Comparison of ENCODE assay signal across 21 cellular contexts in the genomic region with DNA sequence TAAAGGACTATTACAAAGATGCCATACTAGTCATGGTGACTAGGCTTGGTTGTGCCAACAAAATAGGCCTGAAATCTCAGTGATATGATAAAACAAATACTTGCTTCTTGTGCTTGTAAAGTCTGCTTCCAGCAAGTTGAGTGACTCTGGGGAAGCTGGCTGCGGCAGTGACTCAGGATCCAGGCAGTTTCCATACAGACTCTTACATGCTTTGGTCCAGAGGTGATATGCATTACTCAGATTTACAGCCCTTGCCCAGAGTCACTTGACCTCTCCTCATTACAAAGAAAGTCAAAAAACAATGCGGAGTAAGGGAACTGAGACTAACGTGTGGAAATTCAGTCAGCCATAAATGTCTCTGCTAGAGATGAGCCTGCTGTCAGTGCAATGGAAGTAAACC.
DNase-seq lines count a peak whose midpoint lies in the region; ATAC-seq and TF ChIP-seq lines count a peak whose summit lies in the region.
"Had no signal": no experiment of that assay in that cellular context is flagged by ENCODE, and none has a peak within 500 bp of the region (broad histone marks: within the 10 kb centered on the region; RNA-seq: fewer than 3 reads in every experiment).

No MANE protein-coding gene starts in this region.

- no peak for TF ChIP-seq CTCF in endodermal cell (conservative IDR thresholded peaks at IDR 0.05)

- no peak overlapping the region for H3K9ac ChIP-seq in endodermal cell (ENCODE audit: extremely low read depth, low read length, poor library complexity, severe bottlenecking)

- peaks cover 3% of the 10 kb centered on the region for H3K27me3 Mint-ChIP-seq in endodermal cell (ENCODE audit: insufficient read depth)
- H3K27me3 Mint-ChIP-seq: activated B cell treated with CpG ODN at 0.5 μM for 24 hours; activated CD8-positive, alpha-beta T cell treated with anti-CD3 and anti-CD28 coated beads for 36 hours had no signal

- H3K27ac Mint-ChIP-seq in endodermal cell = no peak overlapping the region
- H3K27ac Mint-ChIP-seq: activated B cell treated with CpG ODN at 0.5 μM for 24 hours; activated CD8-positive, alpha-beta T cell treated with anti-CD3 and anti-CD28 coated beads for 36 hours; immature natural killer cell had no signal

- H3K4me3 Mint-ChIP-seq in endodermal cell = no peak overlapping the region
- H3K4me3 Mint-ChIP-seq: activated B cell treated with CpG ODN at 0.5 μM for 24 hours; activated CD8-positive, alpha-beta T cell treated with anti-CD3 and anti-CD28 coated beads for 36 hours; immature natural killer cell had no signal

- no peak overlapping the region for H3K4me3 ChIP-seq in endodermal cell (ENCODE audit: low read length)
- H3K4me3 ChIP-seq: GM12878, heart left ventricle had no signal

- peaks cover 3% of the 10 kb centered on the region for H3K4me1 ChIP-seq in endodermal cell (ENCODE audit: control insufficient read depth, insufficient read depth, low read length)
- H3K4me1 ChIP-seq: heart left ventricle had no signal

- H3K9me3 Mint-ChIP-seq in endodermal cell = no peaks in the 10 kb centered on the region
- H3K9me3 Mint-ChIP-seq: activated B cell treated with CpG ODN at 0.5 μM for 24 hours had no signal

- DNase-seq in AG08395 (ENCODE audit: low spot score) (peak; percentile 33), M059J (ENCODE audit: low read depth) (peak; percentile 16), endodermal cell (peak; percentile 43), myocyte (ENCODE audit: low read depth) (peak; percentile 30), HCEC 1CT (no peak), SIG-M5 treated with dmso at 0.1 percent for 504 hours (lab: John Stamatoyannopoulos, UW; ENCODE audit: unreplicated experiment) (no peak)
- no peak for DNase-seq in stimulated activated CD4-positive, alpha-beta T cell treated with anti-CD3 and anti-CD28 coated beads, Interleukin-4, amount 100 ng/mL, for 24 hours
- DNase-seq: activated B cell treated with CpG ODN at 0.5 μM for 24 hours; activated CD8-positive, alpha-beta T cell treated with anti-CD3 and anti-CD28 coated beads for 36 hours; activated naive CD4-positive, alpha-beta T cell treated with Interleukin-2 at 50 U/mL for 16 hours; activated T-cell treated with anti-CD3 and anti-CD28 coated beads, Interleukin-2, amount 50 U/mL, for 1 hour; GDM1; heart left ventricle; immature natural killer cell; NCI-H1105 treated with DMSO at 0.1 percent for 48 hours; stimulated activated CD8-positive, alpha-beta memory T cell treated with anti-CD3 and anti-CD28 coated beads, Interleukin-4, amount 100 ng/mL, for 48 hours; substantia nigra; T-helper 2 cell had no signal

- H3K36me3 ChIP-seq in endodermal cell (ENCODE audit: control insufficient read depth, insufficient read depth, low read length) = no peaks in the 10 kb centered on the region
- H3K36me3 ChIP-seq: heart left ventricle had no signal

- ATAC-seq in GM21360 (IDR thresholded peaks at IDR 0.05; ENCODE audit: unreplicated experiment) = no peak
- ATAC-seq: activated CD8-positive, alpha-beta T cell treated with anti-CD3 and anti-CD28 coated beads for 36 hours; GM12878; heart left ventricle; Panc1 had no signal

- H3K27ac ChIP-seq in endodermal cell (ENCODE audit: low read depth, low read length) = no peak overlapping the region
- H3K27ac ChIP-seq: heart left ventricle had no signal

- no peaks in the 10 kb centered on the region for H3K36me3 Mint-ChIP-seq in endodermal cell (ENCODE audit: low read depth)
- H3K36me3 Mint-ChIP-seq: immature natural killer cell had no signal

- no peaks in the 10 kb centered on the region for H3K27me3 ChIP-seq in endodermal cell (ENCODE audit: control insufficient read depth, insufficient read depth, low read length, poor library complexity, severe bottlenecking)
- H3K27me3 ChIP-seq: heart left ventricle had no signal

- H3K4me1 Mint-ChIP-seq in endodermal cell = peaks cover 25% of the 10 kb centered on the region
- H3K4me1 Mint-ChIP-seq: activated B cell treated with CpG ODN at 0.5 μM for 24 hours, immature natural killer cell had no signal

- no peaks in the 10 kb centered on the region for H3K9me3 ChIP-seq in endodermal cell (ENCODE audit: control insufficient read depth, low read length)
- H3K9me3 ChIP-seq: heart left ventricle had no signal

- WGBS in endodermal cell (ENCODE audit: insufficient coverage in 1 of 2, insufficient read length in 1 of 2), 2 experiments = 89 to 97% methylated on average over 2 to 3 of the region's 3 CpGs

Comparison
In these comparisons a context has a peak if more than half of its experiments do, and no peak if none do; other contexts are left out.
1. DNase-seq: peak in AG08395 (single experiment), M059J (single experiment), endodermal cell (single experiment) and myocyte (single experiment); none in HCEC 1CT (single experiment), stimulated activated CD4-positive, alpha-beta T cell treated with anti-CD3 and anti-CD28 coated beads, Interleukin-4, amount 100 ng/mL, for 24 hours (single experiment) and SIG-M5 treated with dmso at 0.1 percent for 504 hours (single experiment).